In genomic region chr10:44628921-44629320, GRCh38 we compare ENCODE assay signal across 11 cellular contexts.
DNase-seq lines count a peak whose midpoint lies in the region; ATAC-seq, FAIRE-seq and TF ChIP-seq lines count a peak whose summit lies in the region.
"Had no signal": no experiment of that assay in that cellular context is flagged by ENCODE, and none has a peak within 500 bp of the region (broad histone marks: within the 10 kb centered on the region; RNA-seq: fewer than 3 reads in every experiment).

No MANE protein-coding gene starts in this region.

- FAIRE-seq in H54 (lab: Jason Lieb, UNC), result no peak

- no peak for TF ChIP-seq CTCF in nephron (IDR thresholded peaks at IDR 0.05; ENCODE audit: unreplicated experiment in 3 of 3)

- no peaks in the 10 kb centered on the region for H3K27me3 ChIP-seq in H7 (ENCODE audit: control insufficient read depth, insufficient read depth, low read length)

- H3K27me3 Mint-ChIP-seq in nephron (ENCODE audit: low read depth), result no peaks in the 10 kb centered on the region

- no peak for TF ChIP-seq POLR2A in H54 (IDR thresholded peaks at IDR 0.05; ENCODE audit: low read depth, low read length)

- H3K36me3 ChIP-seq in H7 (replicated peaks; ENCODE audit: control insufficient read depth, insufficient read depth, low read length), result no peaks in the 10 kb centered on the region

- peak; percentile 75 for DNase-seq in AG20443 (ENCODE audit: low spot score)
- DNase-seq in LHCN-M2 (ENCODE audit: low read depth), result peak; percentile 82
- DNase-seq in dedifferentiated amniotic fluid mesenchymal stem cell (ENCODE audit: extremely low spot score), result peak; percentile 93
- DNase-seq in NK-92 (lab: John Stamatoyannopoulos, UW; ENCODE audit: unreplicated experiment), result no peak
- DNase-seq in H7, result no peak
- DNase-seq in H54 (ENCODE audit: insufficient read length, low spot score), result no peak
- DNase-seq: cortex of kidney, GOT3, NCI-H146 had no signal

- ATAC-seq in GM21528 (IDR thresholded peaks at IDR 0.05; ENCODE audit: low FRiP score, unreplicated experiment), result no peak

- H3K4me1 Mint-ChIP-seq in nephron, result peaks cover 7% of the 10 kb centered on the region

- no peak overlapping the region for H3K4me3 ChIP-seq in H7 (ENCODE audit: insufficient read depth, low read depth, low read length)

- H3K27ac Mint-ChIP-seq in nephron, result peak overlapping the region; percentile 23 to 59 (median 51)

- H3K36me3 Mint-ChIP-seq in nephron (ENCODE audit: low read depth), result no peaks in the 10 kb centered on the region

- H3K4me3 Mint-ChIP-seq in nephron, result no peak overlapping the region

- no peaks in the 10 kb centered on the region for H3K9me3 Mint-ChIP-seq in nephron

Comparison
In these comparisons a context has a peak if more than half of its experiments do, and no peak if none do; other contexts are left out.
1. DNase-seq: peak in AG20443 (single experiment), LHCN-M2 (single experiment) and dedifferentiated amniotic fluid mesenchymal stem cell (single experiment); none in NK-92 (single experiment), H7 (single experiment) and H54 (single experiment).